ENCODE assay signal across 8 cellular contexts in genomic region chr16:84819644-84820304, GRCh38. TPM values are rescaled to one million over a fixed set of nuclear protein-coding genes. Genes with fewer than 3 reads are reported as not detected.
DNase-seq lines count a peak whose midpoint lies in the region; FAIRE-seq and TF ChIP-seq lines count a peak whose summit lies in the region.

Gene CRISPLD2 (plus strand): TSS chr16:84819985. CDS start chr16:84838496, 18,511 bp downstream.

- H3K4me3 ChIP-seq in skin epidermis (peak within 1 kb of the TSS; percentile 33 to 53 (median 42)), Karpas-422 (ENCODE audit: low read length) (no peak within 1 kb of the TSS)

- no peaks in the 10 kb centered on the region for H3K27me3 ChIP-seq in Karpas-422 (ENCODE audit: low read length)

- no peaks in the 10 kb centered on the region for H3K4me1 ChIP-seq in Karpas-422 (ENCODE audit: low read length)

- no peaks in the 10 kb centered on the region for H3K79me2 ChIP-seq in Karpas-422 (ENCODE audit: low read length)

- no peaks in the 10 kb centered on the region for H3K9me2 ChIP-seq in Karpas-422 (replicated peaks; ENCODE audit: insufficient read depth, low read length)

- in situ Hi-C loops in ACHN (cut with HindIII; ENCODE audit: low pct_ligation_motif_present, low pct_unique_long_range_greater_than_20kb, low sequenced_read_pairs) = no loop called here

- H3K27ac ChIP-seq in skin epidermis (peak within 1 kb of the TSS in 13 of 21 experiments; percentile 21 to 84 (median 70)), Karpas-422 (ENCODE audit: low read length) (no peak within 1 kb of the TSS)

- H3K36me3 ChIP-seq in Karpas-422 (ENCODE audit: insufficient read depth, low read length) = no peaks in the 10 kb centered on the region

- H2AFZ ChIP-seq in Karpas-422 (ENCODE audit: low read length) = no peak within 1 kb of the TSS

- H4K20me1 ChIP-seq in Karpas-422 (ENCODE audit: insufficient read depth, low read depth, low read length) = 0 out of 2 replicates have a peak, but pooled peaks cover 3% of the 10 kb centered on the region

- H3K9me3 ChIP-seq in Karpas-422 (ENCODE audit: low read length) = no peaks in the 10 kb centered on the region

- H3K9ac ChIP-seq in Karpas-422 (ENCODE audit: low read length) = no peak within 1 kb of the TSS

- TF ChIP-seq POLR2A in H54 (IDR thresholded peaks at IDR 0.05; ENCODE audit: low read depth, low read length) = peak; percentile 97

- peak; percentile 95 for DNase-seq in ACHN
- peak; percentile 96 for DNase-seq in H54 (ENCODE audit: insufficient read length, low spot score)
- DNase-seq in NCI-H2227 (lab: John Stamatoyannopoulos, UW; ENCODE audit: unreplicated experiment) = peak; percentile 89
- peak; percentile 80 for DNase-seq in activated CD4-positive, alpha-beta T cell treated with anti-CD3 and anti-CD28 coated beads for 1 hour
- peak; percentile 86 for DNase-seq in central memory CD4-positive, alpha-beta T cell
- DNase-seq in inferior parietal cortex (ENCODE audit: extremely low spot score) = peak; percentile 83
- no peak for DNase-seq in Karpas-422

- no peak within 1 kb of the TSS for H3K4me2 ChIP-seq in Karpas-422 (ENCODE audit: low read depth, low read length, poor library complexity, severe bottlenecking)

- no peak for FAIRE-seq in H54 (lab: Jason Lieb, UNC)

RNA-seq across cellular contexts. Expression of gene CRISPLD2, which starts in this region (rescaled TPM):
- not detected in 2 replicates for total RNA-seq in Karpas-422 (2014; rRNA removed; shearing (Covaris generic); ENCODE audit: low replicate concordance)
